Comparison of ENCODE assay signal across 8 cellular contexts in the genomic region with DNA sequence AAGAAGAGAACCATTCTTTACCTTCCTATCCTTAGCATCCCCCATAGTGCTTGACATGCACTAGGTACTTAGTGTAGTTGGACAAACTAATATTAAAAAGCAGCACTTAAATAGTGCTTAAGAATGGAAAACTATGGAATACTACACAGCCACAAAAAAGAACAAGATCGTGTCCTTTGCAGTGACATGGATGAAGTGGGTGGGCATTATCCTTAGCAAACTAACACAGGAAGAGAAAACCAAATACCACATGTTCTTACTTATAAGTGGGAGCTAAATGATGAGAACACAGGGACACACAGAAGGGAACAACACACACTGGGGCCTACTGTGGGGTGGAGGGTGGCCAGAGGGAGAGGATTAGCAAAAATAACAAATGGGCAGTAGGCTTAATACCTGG.
"Had no signal": no experiment of that assay in that cellular context is flagged by ENCODE, and none has a peak within 500 bp of the region (broad histone marks: within the 10 kb centered on the region; RNA-seq: fewer than 3 reads in every experiment).

No MANE protein-coding gene starts in this region.

- H3K4me3 ChIP-seq: K562 had no signal

- DNase-seq: IMR-90, KBM-7, KG1 had no signal

- H3K36me3 Mint-ChIP-seq: IgD-negative memory B cell had no signal

- H3K27ac Mint-ChIP-seq: IgD-negative memory B cell had no signal

- ATAC-seq: HepG2, K562 had no signal

- H3K4me1 Mint-ChIP-seq: IgD-negative memory B cell had no signal

- H3K4me3 Mint-ChIP-seq: IgD-negative memory B cell had no signal

- H3K27me3 Mint-ChIP-seq: IgD-negative memory B cell had no signal

- H3K27ac ChIP-seq: HL-60, KMS-11 had no signal
